Comparison of ENCODE assay signal across 8 cellular contexts in the genomic region with DNA sequence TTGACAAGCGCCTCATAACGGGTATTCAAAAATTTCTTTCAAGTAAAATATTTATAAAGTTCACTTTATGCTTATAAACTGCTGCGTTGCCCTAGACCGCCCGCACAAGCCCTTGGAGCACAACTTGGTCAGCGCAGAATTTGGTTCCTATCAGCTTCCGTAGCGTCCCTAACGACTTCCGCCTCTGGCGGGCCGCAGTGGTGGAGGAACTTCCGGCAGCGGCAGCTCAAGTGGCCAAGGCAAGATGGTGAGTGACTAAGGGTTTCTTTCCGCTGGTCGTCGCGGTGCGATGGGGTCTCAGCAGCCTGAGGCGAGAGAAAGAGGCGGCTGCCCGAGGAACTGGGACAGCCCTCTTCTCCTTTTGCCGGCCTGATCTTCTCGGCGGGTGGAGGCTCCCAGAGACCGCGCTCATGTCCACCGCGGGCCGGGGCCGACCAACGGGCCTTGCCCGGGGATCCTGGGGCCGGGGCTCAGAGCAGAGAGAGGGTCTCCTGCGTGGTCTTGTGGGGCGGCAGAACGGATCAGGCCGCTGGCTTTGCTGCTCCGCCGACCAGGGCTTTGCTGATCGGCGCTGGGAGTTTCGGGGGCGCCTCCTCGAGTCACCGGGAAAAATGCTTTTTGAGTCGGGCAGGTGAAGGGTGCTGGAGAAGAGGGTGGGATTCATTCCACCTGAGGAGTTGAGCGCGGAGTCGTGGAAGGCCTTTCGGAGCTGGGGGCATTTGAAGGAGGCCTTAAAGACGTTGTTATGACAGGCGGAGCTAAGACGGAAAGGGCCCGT. TPM values are rescaled to one million over a fixed set of nuclear protein-coding genes. Genes with fewer than 3 reads are reported as not detected.
A peak's percentile ranks its signal among the peaks of the same experiment; 100 is the strongest.
DNase-seq lines count a peak whose midpoint lies in the region; ATAC-seq and TF ChIP-seq lines count a peak whose summit lies in the region.

PSMC1 (plus strand) TSS at position 200 of the 778 bp plus-strand sequence; CDS start at position 245, 45 bp downstream.

- peaks cover 4% of the 10 kb centered on the region for H3K27me3 Mint-ChIP-seq in chondrocyte (ENCODE audit: low read depth)

- H3K4me3 Mint-ChIP-seq in chondrocyte (ENCODE audit: unreplicated experiment), result peak within 1 kb of the TSS; percentile 93

- H3K27ac Mint-ChIP-seq in chondrocyte (ENCODE audit: unreplicated experiment), result peak within 1 kb of the TSS; percentile 97

- peak; percentile 81 for TF ChIP-seq POLR2A in GM19099 (IDR thresholded peaks at IDR 0.05; ENCODE audit: extremely low read depth, insufficient read length, low read depth)

- peaks cover 17% of the 10 kb centered on the region for H3K36me3 Mint-ChIP-seq in chondrocyte (ENCODE audit: low read depth)

- peak; percentile 30 for TF ChIP-seq CTCF in chondrocyte (IDR thresholded peaks at IDR 0.05)

- H3K4me1 Mint-ChIP-seq in chondrocyte (ENCODE audit: low read depth), result peaks cover 27% of the 10 kb centered on the region

- H3K9me3 Mint-ChIP-seq in chondrocyte (ENCODE audit: low read depth), result no peaks in the 10 kb centered on the region

- DNase-seq in AG20443 (ENCODE audit: low spot score), result peak; percentile 94
- DNase-seq in NCI-H510A (lab: John Stamatoyannopoulos, UW), result peak; percentile 87
- DNase-seq in activated CD4-positive, alpha-beta T cell treated with anti-CD3 and anti-CD28 coated beads for 1 hour, result peak; percentile 79
- DNase-seq in chondrocyte (ENCODE audit: low spot score), result no peak
- DNase-seq in kidney glomerular epithelial cell (lab: John Stamatoyannopoulos, UW), result peak; percentile 80
- DNase-seq in stimulated activated CD4-positive, alpha-beta T cell treated with anti-CD3 and anti-CD28 coated beads, Interleukin-1b, Interleukin-23, amount 100 ng/mL, for 1 hour (ENCODE audit: low read depth in 2 of 2), result peak; percentile 68 to 71

- ATAC-seq in HG03432 (IDR thresholded peaks at IDR 0.05; ENCODE audit: unreplicated experiment), result peak; percentile 98

RNA-seq across cellular contexts. Expression of gene PSMC1, which starts in this region (rescaled TPM):
- total RNA-seq in chondrocyte, result 78.6 to 97.6 TPM (median 79.3 TPM) in 3 replicates
